ENCODE assay signal across 1 cellular context in the genomic region with DNA sequence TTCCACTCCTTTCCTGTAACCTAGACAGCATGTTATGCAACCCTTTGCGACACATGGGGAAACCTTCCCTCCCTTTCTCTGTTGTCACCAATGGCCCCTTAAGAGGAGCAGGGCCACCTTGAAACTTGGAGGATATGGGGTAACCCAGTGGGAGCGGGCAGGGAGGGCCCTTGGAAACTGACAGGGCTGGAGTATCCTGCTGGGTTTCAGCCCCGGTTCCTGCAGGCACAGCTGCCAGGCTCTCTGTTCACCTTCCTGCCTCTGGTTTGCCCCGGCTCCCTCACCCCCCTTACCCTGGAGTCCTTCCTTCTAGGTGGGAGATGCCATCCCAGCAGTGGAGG.
TF ChIP-seq lines count a peak whose summit lies in the region.

No MANE protein-coding gene starts in this region.

TF ChIP-seq in K562, 482 proteins besides CTCF, POLR2A, EP300 and RAD21:
- TF ChIP-seq, protein P1, sequence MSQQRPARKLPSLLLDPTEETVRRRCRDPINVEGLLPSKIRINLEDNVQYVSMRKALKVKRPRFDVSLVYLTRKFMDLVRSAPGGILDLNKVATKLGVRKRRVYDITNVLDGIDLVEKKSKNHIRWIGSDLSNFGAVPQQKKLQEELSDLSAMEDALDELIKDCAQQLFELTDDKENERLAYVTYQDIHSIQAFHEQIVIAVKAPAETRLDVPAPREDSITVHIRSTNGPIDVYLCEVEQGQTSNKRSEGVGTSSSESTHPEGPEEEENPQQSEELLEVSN (IDR thresholded peaks at IDR 0.05; ENCODE audit: borderline replicate concordance in 1 of 2, extremely low read depth in 1 of 2, insufficient read depth in 1 of 2, insufficient read length in 1 of 2, low read depth in 1 of 2, low read length in 1 of 2, poor library complexity in 1 of 2, severe bottlenecking in 1 of 2), result peak in 1 of 2 experiments; percentile 54
- 0 out of 2 replicates have a peak, but pooled peaks have one; percentile 11 for TF ChIP-seq RBFOX2 (IDR thresholded peaks at IDR 0.05; ENCODE audit: low read depth, low read length)
- TF ChIP-seq ZC3H4 (CRISPR knock-in tag; IDR thresholded peaks at IDR 0.05; ENCODE audit: borderline replicate concordance), result 0 out of 2 replicates have a peak, but pooled peaks have one; percentile 29
- TF ChIP-seq NR2F6 (CRISPR knock-in tag; IDR thresholded peaks at IDR 0.05), result no peak
- peak; percentile 90 for TF ChIP-seq CEBPB (tag; IDR thresholded peaks at IDR 0.05)
- TF ChIP-seq CEBPG (CRISPR knock-in tag; IDR thresholded peaks at IDR 0.05), result peak; percentile 68
- TF ChIP-seq CEBPG (tag; conservative IDR thresholded peaks at IDR 0.05 in 1 of 2, IDR thresholded peaks at IDR 0.05 in 1 of 2), result peak; percentile 61 to 68
- TF ChIP-seq SP1 (CRISPR knock-in tag; IDR thresholded peaks at IDR 0.05), result 0 out of 2 replicates have a peak, but pooled peaks have one; percentile 24
- 0 out of 2 replicates have a peak, but pooled peaks have one; percentile 23 for TF ChIP-seq E2F3 (CRISPR knock-in tag; IDR thresholded peaks at IDR 0.05)
- TF ChIP-seq, protein P2, sequence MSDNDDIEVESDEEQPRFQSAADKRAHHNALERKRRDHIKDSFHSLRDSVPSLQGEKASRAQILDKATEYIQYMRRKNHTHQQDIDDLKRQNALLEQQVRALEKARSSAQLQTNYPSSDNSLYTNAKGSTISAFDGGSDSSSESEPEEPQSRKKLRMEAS (CRISPR knock-in tag; IDR thresholded peaks at IDR 0.05), result peak; percentile 60; the same call in 1 of the 2 replicates
- TF ChIP-seq, protein P3, sequence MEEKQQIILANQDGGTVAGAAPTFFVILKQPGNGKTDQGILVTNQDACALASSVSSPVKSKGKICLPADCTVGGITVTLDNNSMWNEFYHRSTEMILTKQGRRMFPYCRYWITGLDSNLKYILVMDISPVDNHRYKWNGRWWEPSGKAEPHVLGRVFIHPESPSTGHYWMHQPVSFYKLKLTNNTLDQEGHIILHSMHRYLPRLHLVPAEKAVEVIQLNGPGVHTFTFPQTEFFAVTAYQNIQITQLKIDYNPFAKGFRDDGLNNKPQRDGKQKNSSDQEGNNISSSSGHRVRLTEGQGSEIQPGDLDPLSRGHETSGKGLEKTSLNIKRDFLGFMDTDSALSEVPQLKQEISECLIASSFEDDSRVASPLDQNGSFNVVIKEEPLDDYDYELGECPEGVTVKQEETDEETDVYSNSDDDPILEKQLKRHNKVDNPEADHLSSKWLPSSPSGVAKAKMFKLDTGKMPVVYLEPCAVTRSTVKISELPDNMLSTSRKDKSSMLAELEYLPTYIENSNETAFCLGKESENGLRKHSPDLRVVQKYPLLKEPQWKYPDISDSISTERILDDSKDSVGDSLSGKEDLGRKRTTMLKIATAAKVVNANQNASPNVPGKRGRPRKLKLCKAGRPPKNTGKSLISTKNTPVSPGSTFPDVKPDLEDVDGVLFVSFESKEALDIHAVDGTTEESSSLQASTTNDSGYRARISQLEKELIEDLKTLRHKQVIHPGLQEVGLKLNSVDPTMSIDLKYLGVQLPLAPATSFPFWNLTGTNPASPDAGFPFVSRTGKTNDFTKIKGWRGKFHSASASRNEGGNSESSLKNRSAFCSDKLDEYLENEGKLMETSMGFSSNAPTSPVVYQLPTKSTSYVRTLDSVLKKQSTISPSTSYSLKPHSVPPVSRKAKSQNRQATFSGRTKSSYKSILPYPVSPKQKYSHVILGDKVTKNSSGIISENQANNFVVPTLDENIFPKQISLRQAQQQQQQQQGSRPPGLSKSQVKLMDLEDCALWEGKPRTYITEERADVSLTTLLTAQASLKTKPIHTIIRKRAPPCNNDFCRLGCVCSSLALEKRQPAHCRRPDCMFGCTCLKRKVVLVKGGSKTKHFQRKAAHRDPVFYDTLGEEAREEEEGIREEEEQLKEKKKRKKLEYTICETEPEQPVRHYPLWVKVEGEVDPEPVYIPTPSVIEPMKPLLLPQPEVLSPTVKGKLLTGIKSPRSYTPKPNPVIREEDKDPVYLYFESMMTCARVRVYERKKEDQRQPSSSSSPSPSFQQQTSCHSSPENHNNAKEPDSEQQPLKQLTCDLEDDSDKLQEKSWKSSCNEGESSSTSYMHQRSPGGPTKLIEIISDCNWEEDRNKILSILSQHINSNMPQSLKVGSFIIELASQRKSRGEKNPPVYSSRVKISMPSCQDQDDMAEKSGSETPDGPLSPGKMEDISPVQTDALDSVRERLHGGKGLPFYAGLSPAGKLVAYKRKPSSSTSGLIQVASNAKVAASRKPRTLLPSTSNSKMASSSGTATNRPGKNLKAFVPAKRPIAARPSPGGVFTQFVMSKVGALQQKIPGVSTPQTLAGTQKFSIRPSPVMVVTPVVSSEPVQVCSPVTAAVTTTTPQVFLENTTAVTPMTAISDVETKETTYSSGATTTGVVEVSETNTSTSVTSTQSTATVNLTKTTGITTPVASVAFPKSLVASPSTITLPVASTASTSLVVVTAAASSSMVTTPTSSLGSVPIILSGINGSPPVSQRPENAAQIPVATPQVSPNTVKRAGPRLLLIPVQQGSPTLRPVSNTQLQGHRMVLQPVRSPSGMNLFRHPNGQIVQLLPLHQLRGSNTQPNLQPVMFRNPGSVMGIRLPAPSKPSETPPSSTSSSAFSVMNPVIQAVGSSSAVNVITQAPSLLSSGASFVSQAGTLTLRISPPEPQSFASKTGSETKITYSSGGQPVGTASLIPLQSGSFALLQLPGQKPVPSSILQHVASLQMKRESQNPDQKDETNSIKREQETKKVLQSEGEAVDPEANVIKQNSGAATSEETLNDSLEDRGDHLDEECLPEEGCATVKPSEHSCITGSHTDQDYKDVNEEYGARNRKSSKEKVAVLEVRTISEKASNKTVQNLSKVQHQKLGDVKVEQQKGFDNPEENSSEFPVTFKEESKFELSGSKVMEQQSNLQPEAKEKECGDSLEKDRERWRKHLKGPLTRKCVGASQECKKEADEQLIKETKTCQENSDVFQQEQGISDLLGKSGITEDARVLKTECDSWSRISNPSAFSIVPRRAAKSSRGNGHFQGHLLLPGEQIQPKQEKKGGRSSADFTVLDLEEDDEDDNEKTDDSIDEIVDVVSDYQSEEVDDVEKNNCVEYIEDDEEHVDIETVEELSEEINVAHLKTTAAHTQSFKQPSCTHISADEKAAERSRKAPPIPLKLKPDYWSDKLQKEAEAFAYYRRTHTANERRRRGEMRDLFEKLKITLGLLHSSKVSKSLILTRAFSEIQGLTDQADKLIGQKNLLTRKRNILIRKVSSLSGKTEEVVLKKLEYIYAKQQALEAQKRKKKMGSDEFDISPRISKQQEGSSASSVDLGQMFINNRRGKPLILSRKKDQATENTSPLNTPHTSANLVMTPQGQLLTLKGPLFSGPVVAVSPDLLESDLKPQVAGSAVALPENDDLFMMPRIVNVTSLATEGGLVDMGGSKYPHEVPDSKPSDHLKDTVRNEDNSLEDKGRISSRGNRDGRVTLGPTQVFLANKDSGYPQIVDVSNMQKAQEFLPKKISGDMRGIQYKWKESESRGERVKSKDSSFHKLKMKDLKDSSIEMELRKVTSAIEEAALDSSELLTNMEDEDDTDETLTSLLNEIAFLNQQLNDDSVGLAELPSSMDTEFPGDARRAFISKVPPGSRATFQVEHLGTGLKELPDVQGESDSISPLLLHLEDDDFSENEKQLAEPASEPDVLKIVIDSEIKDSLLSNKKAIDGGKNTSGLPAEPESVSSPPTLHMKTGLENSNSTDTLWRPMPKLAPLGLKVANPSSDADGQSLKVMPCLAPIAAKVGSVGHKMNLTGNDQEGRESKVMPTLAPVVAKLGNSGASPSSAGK (IDR thresholded peaks at IDR 0.05), result peak; percentile 76
- TF ChIP-seq GATAD2A (IDR thresholded peaks at IDR 0.05), result no peak
- TF ChIP-seq CREB1 (IDR thresholded peaks at IDR 0.05), result 0 out of 2 replicates have a peak, but pooled peaks have one; percentile 12
- TF ChIP-seq CREB1 (CRISPR knock-in tag; IDR thresholded peaks at IDR 0.05), result no peak
- TF ChIP-seq, protein P4, sequence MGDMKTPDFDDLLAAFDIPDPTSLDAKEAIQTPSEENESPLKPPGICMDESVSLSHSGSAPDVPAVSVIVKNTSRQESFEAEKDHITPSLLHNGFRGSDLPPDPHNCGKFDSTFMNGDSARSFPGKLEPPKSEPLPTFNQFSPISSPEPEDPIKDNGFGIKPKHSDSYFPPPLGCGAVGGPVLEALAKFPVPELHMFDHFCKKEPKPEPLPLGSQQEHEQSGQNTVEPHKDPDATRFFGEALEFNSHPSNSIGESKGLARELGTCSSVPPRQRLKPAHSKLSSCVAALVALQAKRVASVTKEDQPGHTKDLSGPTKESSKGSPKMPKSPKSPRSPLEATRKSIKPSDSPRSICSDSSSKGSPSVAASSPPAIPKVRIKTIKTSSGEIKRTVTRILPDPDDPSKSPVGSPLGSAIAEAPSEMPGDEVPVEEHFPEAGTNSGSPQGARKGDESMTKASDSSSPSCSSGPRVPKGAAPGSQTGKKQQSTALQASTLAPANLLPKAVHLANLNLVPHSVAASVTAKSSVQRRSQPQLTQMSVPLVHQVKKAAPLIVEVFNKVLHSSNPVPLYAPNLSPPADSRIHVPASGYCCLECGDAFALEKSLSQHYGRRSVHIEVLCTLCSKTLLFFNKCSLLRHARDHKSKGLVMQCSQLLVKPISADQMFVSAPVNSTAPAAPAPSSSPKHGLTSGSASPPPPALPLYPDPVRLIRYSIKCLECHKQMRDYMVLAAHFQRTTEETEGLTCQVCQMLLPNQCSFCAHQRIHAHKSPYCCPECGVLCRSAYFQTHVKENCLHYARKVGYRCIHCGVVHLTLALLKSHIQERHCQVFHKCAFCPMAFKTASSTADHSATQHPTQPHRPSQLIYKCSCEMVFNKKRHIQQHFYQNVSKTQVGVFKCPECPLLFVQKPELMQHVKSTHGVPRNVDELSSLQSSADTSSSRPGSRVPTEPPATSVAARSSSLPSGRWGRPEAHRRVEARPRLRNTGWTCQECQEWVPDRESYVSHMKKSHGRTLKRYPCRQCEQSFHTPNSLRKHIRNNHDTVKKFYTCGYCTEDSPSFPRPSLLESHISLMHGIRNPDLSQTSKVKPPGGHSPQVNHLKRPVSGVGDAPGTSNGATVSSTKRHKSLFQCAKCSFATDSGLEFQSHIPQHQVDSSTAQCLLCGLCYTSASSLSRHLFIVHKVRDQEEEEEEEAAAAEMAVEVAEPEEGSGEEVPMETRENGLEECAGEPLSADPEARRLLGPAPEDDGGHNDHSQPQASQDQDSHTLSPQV (IDR thresholded peaks at IDR 0.05), result 0 out of 2 replicates have a peak, but pooled peaks have one; percentile 38
- TF ChIP-seq, protein P5, sequence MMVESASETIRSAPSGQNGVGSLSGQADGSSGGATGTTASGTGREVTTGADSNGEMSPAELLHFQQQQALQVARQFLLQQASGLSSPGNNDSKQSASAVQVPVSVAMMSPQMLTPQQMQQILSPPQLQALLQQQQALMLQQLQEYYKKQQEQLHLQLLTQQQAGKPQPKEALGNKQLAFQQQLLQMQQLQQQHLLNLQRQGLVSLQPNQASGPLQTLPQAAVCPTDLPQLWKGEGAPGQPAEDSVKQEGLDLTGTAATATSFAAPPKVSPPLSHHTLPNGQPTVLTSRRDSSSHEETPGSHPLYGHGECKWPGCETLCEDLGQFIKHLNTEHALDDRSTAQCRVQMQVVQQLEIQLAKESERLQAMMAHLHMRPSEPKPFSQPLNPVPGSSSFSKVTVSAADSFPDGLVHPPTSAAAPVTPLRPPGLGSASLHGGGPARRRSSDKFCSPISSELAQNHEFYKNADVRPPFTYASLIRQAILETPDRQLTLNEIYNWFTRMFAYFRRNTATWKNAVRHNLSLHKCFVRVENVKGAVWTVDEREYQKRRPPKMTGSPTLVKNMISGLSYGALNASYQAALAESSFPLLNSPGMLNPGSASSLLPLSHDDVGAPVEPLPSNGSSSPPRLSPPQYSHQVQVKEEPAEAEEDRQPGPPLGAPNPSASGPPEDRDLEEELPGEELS (CRISPR knock-in tag; IDR thresholded peaks at IDR 0.05; ENCODE audit: borderline replicate concordance), result no peak
- TF ChIP-seq L3MBTL2 (IDR thresholded peaks at IDR 0.05), result 0 out of 2 replicates have a peak, but pooled peaks have one; percentile 36
TF ChIP-seq in K562: peak in this region for 12.
